In the genomic region with DNA sequence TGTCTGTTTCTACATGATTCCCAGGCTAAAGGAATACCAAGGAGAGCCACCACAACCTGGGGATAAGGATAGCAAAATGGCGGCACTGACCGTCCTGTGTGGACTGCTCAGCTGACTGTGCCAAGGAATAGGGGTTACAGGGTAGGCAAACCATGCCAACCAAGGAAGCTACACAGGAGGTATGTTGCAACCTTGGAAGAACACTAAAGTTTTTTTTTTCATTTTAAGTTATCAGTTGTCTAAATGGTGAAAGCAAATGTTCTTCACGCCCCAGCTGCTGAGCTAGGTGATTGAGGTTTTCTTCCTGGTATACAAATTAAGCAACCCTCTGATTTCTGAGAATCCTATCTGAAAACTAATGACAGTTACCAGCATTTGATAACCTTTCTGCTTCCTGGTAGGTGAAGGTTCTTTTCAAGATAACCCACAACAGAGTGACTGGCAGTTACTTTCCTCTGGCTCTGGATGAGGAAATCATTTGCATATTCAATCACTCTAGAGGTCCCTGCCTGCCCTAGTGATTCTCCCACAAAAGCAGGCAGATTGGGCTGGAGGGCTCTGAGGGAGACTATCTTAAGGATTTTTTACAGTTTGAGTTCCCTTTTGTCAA, we compare ENCODE assay signal across 20 cellular contexts.
A peak's percentile ranks its signal among the peaks of the same experiment; 100 is the strongest.
DNase-seq lines count a peak whose midpoint lies in the region; ATAC-seq and TF ChIP-seq lines count a peak whose summit lies in the region.
"Had no signal": no experiment of that assay in that cellular context is flagged by ENCODE, and none has a peak within 500 bp of the region (broad histone marks: within the 10 kb centered on the region; RNA-seq: fewer than 3 reads in every experiment).

No MANE protein-coding gene starts in this region.

- no peaks in the 10 kb centered on the region for H3K9me3 Mint-ChIP-seq in activated CD8-positive, alpha-beta T cell treated with anti-CD3 and anti-CD28 coated beads for 36 hours
- H3K9me3 Mint-ChIP-seq: activated T-cell treated with anti-CD3 and anti-CD28 coated beads, Interleukin-2, amount 50 U/mL, for 4 hours had no signal

- CTCF ChIA-PET in activated CD8-positive, alpha-beta T cell treated with anti-CD3 and anti-CD28 coated beads for 36 hours (lab: Charles Lee) = no interaction called here

- no peaks in the 10 kb centered on the region for H3K4me1 ChIP-seq in lung (ENCODE audit: control insufficient read depth in 2 of 2, insufficient read depth in 2 of 2, low read length in 2 of 2)
- H3K4me1 ChIP-seq: parathyroid adenoma had no signal

- peak; percentile 34 for DNase-seq in HuH-7 (ENCODE audit: low spot score)
- DNase-seq in activated CD8-positive, alpha-beta T cell treated with anti-CD3 and anti-CD28 coated beads for 36 hours = peak; percentile 11
- no peak for DNase-seq in lung (ENCODE audit: low spot score)
- no peak for DNase-seq in hypothalamus (lab: John Stamatoyannopoulos, UW)
- no peak for DNase-seq in DMS53 (lab: John Stamatoyannopoulos, UW)
- no peak for DNase-seq in GOT3 (lab: John Stamatoyannopoulos, UW)
- DNase-seq: activated CD4-positive, alpha-beta T cell treated with anti-CD3 and anti-CD28 coated beads, Interleukin-2, amount 50 U/mL, for 4 hours; activated T-cell treated with anti-CD3 and anti-CD28 coated beads, Interleukin-2, amount 50 U/mL, for 4 hours; dermis blood vessel endothelial cell; foreskin melanocyte; left ventricle myocardium superior; NCI-H2171; NCI-H748 treated with DMSO at 0.1 percent for 48 hours; stimulated activated CD4-positive, alpha-beta T cell treated with anti-CD3 and anti-CD28 coated beads, Interleukin-2, amount 100 ng/mL, for 24 hours had no signal

- POLR2A ChIA-PET in activated CD8-positive, alpha-beta T cell treated with anti-CD3 and anti-CD28 coated beads for 36 hours (lab: Charles Lee) = no interaction called here

- H3K9me3 ChIP-seq in lung (ENCODE audit: control insufficient read depth in 2 of 2, insufficient read depth in 1 of 2, low read length in 1 of 2) = no peaks in the 10 kb centered on the region

- no peaks in the 10 kb centered on the region for H3K27me3 ChIP-seq in lung (ENCODE audit: control insufficient read depth, insufficient read depth)

- ATAC-seq in GM18502 (IDR thresholded peaks at IDR 0.05; ENCODE audit: poor library complexity, unreplicated experiment) = peak; percentile 57
- peak; percentile 74 for ATAC-seq in activated CD8-positive, alpha-beta T cell treated with anti-CD3 and anti-CD28 coated beads for 36 hours
- ATAC-seq in lung (ENCODE audit: insufficient read depth, low FRiP score) = peak; percentile 64
- ATAC-seq: activated T-cell treated with anti-CD3 and anti-CD28 coated beads, Interleukin-2, amount 50 U/mL, for 4 hours; left ventricle myocardium superior; Panc1; SK-N-SH treated with all-trans-retinoic acid at 6 μM for 48 hours had no signal

- peaks cover 6% of the 10 kb centered on the region for H3K4me1 Mint-ChIP-seq in activated CD8-positive, alpha-beta T cell treated with anti-CD3 and anti-CD28 coated beads for 36 hours (ENCODE audit: low read depth)

- H3K27ac Mint-ChIP-seq in activated CD8-positive, alpha-beta T cell treated with anti-CD3 and anti-CD28 coated beads for 36 hours = no peak overlapping the region
- H3K27ac Mint-ChIP-seq: activated naive CD8-positive, alpha-beta T cell had no signal

- H3K4me3 ChIP-seq in lung = no peak overlapping the region

- H3K27ac ChIP-seq in lung (ENCODE audit: low read depth in 1 of 2, low read length in 1 of 2) = no peak overlapping the region
- H3K27ac ChIP-seq: epithelial cell of prostate, parathyroid adenoma had no signal

- no peaks in the 10 kb centered on the region for H3K36me3 ChIP-seq in lung (ENCODE audit: control insufficient read depth in 2 of 2, insufficient read depth in 2 of 2, low read length in 2 of 2)

- WGBS in lung, 2 donors = 75 to 83% methylated on average over 3 of the region's 3 CpGs

- TF ChIP-seq CTCF in activated CD8-positive, alpha-beta T cell treated with anti-CD3 and anti-CD28 coated beads for 36 hours (IDR thresholded peaks at IDR 0.05) = no peak
- TF ChIP-seq CTCF in lung (IDR thresholded peaks at IDR 0.05; ENCODE audit: control extremely low read depth, extremely low read depth) = no peak

- no peaks in the 10 kb centered on the region for H3K36me3 Mint-ChIP-seq in activated CD8-positive, alpha-beta T cell treated with anti-CD3 and anti-CD28 coated beads for 36 hours (ENCODE audit: low read depth)
- H3K36me3 Mint-ChIP-seq: activated naive CD8-positive, alpha-beta T cell had no signal

- no peak overlapping the region for H3K4me3 Mint-ChIP-seq in activated CD8-positive, alpha-beta T cell treated with anti-CD3 and anti-CD28 coated beads for 36 hours
- H3K4me3 Mint-ChIP-seq: activated naive CD8-positive, alpha-beta T cell; activated T-cell treated with anti-CD3 and anti-CD28 coated beads, Interleukin-2, amount 50 U/mL, for 4 hours had no signal

- intact Hi-C loops in activated CD8-positive, alpha-beta T cell treated with anti-CD3 and anti-CD28 coated beads for 36 hours (cut with micrococcal nuclease) = no loop called here

- peaks cover 12% of the 10 kb centered on the region for H3K27me3 Mint-ChIP-seq in activated CD8-positive, alpha-beta T cell treated with anti-CD3 and anti-CD28 coated beads for 36 hours

Comparison
In these comparisons a context has a peak if more than half of its experiments do, and no peak if none do; other contexts are left out.
1. DNase-seq: peak in HuH-7 (single experiment) and activated CD8-positive, alpha-beta T cell treated with anti-CD3 and anti-CD28 coated beads for 36 hours (single experiment); none in lung (single experiment), hypothalamus (0 of 51), DMS53 (single experiment) and GOT3 (single experiment).
2. Peak in every context shown above with its lines, with median percentiles within 50 percentile points of each other: ATAC-seq.